ENCODE assay signal across 14 cellular contexts in genomic region chr17:3750926-3751325, GRCh38. TPM values are rescaled to one million over a fixed set of nuclear protein-coding genes. Genes with fewer than 3 reads are reported as not detected.
DNase-seq lines count a peak whose midpoint lies in the region; ATAC-seq and TF ChIP-seq lines count a peak whose summit lies in the region.
"Had no signal": no experiment of that assay in that cellular context is flagged by ENCODE, and none has a peak within 500 bp of the region (broad histone marks: within the 10 kb centered on the region; RNA-seq: fewer than 3 reads in every experiment).

No MANE protein-coding gene starts in this region.

- H3K4me1 ChIP-seq in esophagus muscularis mucosa, result peaks cover 8 to 11% (median 10%) of the 10 kb centered on the region in 4 donors
- H3K4me1 ChIP-seq: SJSA1 had no signal

- peaks cover 34% of the 10 kb centered on the region for H3K4me1 Mint-ChIP-seq in activated CD4-positive, alpha-beta T cell treated with anti-CD3 and anti-CD28 coated beads, Interleukin-2, amount 10 ng/mL, durations not matched to agents 24 days and 14 days
- H3K4me1 Mint-ChIP-seq in activated naive CD8-positive, alpha-beta T cell treated with anti-CD3 and anti-CD28 coated beads, Interleukin-2, amount 10 ng/mL, durations not matched to agents 7 days and 5 days, result peaks cover 23% of the 10 kb centered on the region

- 79% methylated on average over 8 of the region's 8 CpGs for WGBS in esophagus muscularis mucosa

- no peak for TF ChIP-seq POLR2A in esophagus muscularis mucosa (IDR thresholded peaks at IDR 0.05; ENCODE audit: low read depth)

- peak overlapping the region; percentile 67 for H3K4me3 Mint-ChIP-seq in activated CD4-positive, alpha-beta T cell treated with anti-CD3 and anti-CD28 coated beads, Interleukin-2, amount 10 ng/mL, durations not matched to agents 24 days and 14 days
- peak overlapping the region; percentile 79 for H3K4me3 Mint-ChIP-seq in activated naive CD8-positive, alpha-beta T cell treated with anti-CD3 and anti-CD28 coated beads, Interleukin-2, amount 10 ng/mL, durations not matched to agents 7 days and 5 days

- no peaks in the 10 kb centered on the region for H3K9me3 ChIP-seq in esophagus muscularis mucosa
- H3K9me3 ChIP-seq: SJSA1 had no signal

- ATAC-seq in activated naive CD8-positive, alpha-beta T cell treated with anti-CD3 and anti-CD28 coated beads, Interleukin-2, amount 10 ng/mL, durations not matched to agents 7 days and 5 days (ENCODE audit: low read depth), result peak; percentile 82
- ATAC-seq in stimulated activated naive CD8-positive, alpha-beta T cell treated with anti-CD3 and anti-CD28 coated beads, Interleukin-15, Interleukin-2, amounts not matched to agents 100 U/mL and 50 U/mL, for 24 hours, result peak; percentile 55
- ATAC-seq in GM18520 (IDR thresholded peaks at IDR 0.05; ENCODE audit: unreplicated experiment), result no peak

- DNase-seq in activated CD8-positive, alpha-beta memory T cell treated with anti-CD3 and anti-CD28 coated beads for 24 hours, result peak; percentile 78
- DNase-seq in activated CD8-positive, alpha-beta memory T cell treated with anti-CD3 and anti-CD28 coated beads, Interleukin-2, amount 50 U/mL, for 48 hours, result no peak
- peak; percentile 84 for DNase-seq in activated CD4-positive, alpha-beta T cell treated with anti-CD3 and anti-CD28 coated beads, Interleukin-2, amount 10 ng/mL, durations not matched to agents 24 days and 14 days
- peak; percentile 71 for DNase-seq in activated naive CD8-positive, alpha-beta T cell treated with anti-CD3 and anti-CD28 coated beads, Interleukin-2, amount 10 ng/mL, durations not matched to agents 7 days and 5 days
- peak; percentile 42 for DNase-seq in stimulated activated naive CD8-positive, alpha-beta T cell treated with anti-CD3 and anti-CD28 coated beads, Interleukin-15, Interleukin-2, amounts not matched to agents 100 U/mL and 50 U/mL, for 24 hours
- DNase-seq in HT-29 (ENCODE audit: low spot score) (no peak), esophagus muscularis mucosa (ENCODE audit: extremely low spot score) (no peak)
- DNase-seq: DMS53, erythroblast, mammary epithelial cell, NCI-H1105 had no signal

- no peak overlapping the region for H3K4me3 ChIP-seq in esophagus muscularis mucosa
- H3K4me3 ChIP-seq: SJSA1 had no signal

- no peak for TF ChIP-seq EP300 in esophagus muscularis mucosa (IDR thresholded peaks at IDR 0.05)

- no peaks in the 10 kb centered on the region for H3K9me3 Mint-ChIP-seq in activated CD4-positive, alpha-beta T cell treated with anti-CD3 and anti-CD28 coated beads, Interleukin-2, amount 10 ng/mL, durations not matched to agents 24 days and 14 days
- H3K9me3 Mint-ChIP-seq in activated naive CD8-positive, alpha-beta T cell treated with anti-CD3 and anti-CD28 coated beads, Interleukin-2, amount 10 ng/mL, durations not matched to agents 7 days and 5 days, result no peaks in the 10 kb centered on the region

- intact Hi-C loops in activated CD4-positive, alpha-beta T cell treated with anti-CD3 and anti-CD28 coated beads, Interleukin-2, amount 10 ng/mL, durations not matched to agents 24 days and 14 days (cut with micrococcal nuclease), result loop anchor here (1.0 kb wide), 1 partner anchor 12 kb away; no protein-coding TSS in a partner anchor
- intact Hi-C loops in esophagus muscularis mucosa (cut with DNase I), result no loop called here

- peaks cover 0 to 77% (median 11%) of the 10 kb centered on the region in 4 donors for H3K27me3 ChIP-seq in esophagus muscularis mucosa

- H3K27ac Mint-ChIP-seq in activated CD4-positive, alpha-beta T cell treated with anti-CD3 and anti-CD28 coated beads, Interleukin-2, amount 10 ng/mL, durations not matched to agents 24 days and 14 days, result peak overlapping the region; percentile 72
- H3K27ac Mint-ChIP-seq in activated naive CD8-positive, alpha-beta T cell treated with anti-CD3 and anti-CD28 coated beads, Interleukin-2, amount 10 ng/mL, durations not matched to agents 7 days and 5 days, result peak overlapping the region; percentile 83

- POLR2A ChIA-PET in activated naive CD8-positive, alpha-beta T cell treated with anti-CD3 and anti-CD28 coated beads, Interleukin-2, amount 10 ng/mL, durations not matched to agents 7 days and 5 days (lab: Charles Lee), result interaction anchor here (0.7 to 3.0 kb wide), 7 partner anchors 10 to 95 kb away, joined by 3 to 17 read pairs (median 3); partner anchors contain the start of gene NCBP3

- H3K36me3 ChIP-seq in esophagus muscularis mucosa, result no peaks in the 10 kb centered on the region
- H3K36me3 ChIP-seq: SJSA1 had no signal

- TF ChIP-seq CTCF in esophagus muscularis mucosa (IDR thresholded peaks at IDR 0.05), result no peak

- no peaks in the 10 kb centered on the region for H3K36me3 Mint-ChIP-seq in activated CD4-positive, alpha-beta T cell treated with anti-CD3 and anti-CD28 coated beads, Interleukin-2, amount 10 ng/mL, durations not matched to agents 24 days and 14 days (ENCODE audit: low read depth)
- H3K36me3 Mint-ChIP-seq in activated naive CD8-positive, alpha-beta T cell treated with anti-CD3 and anti-CD28 coated beads, Interleukin-2, amount 10 ng/mL, durations not matched to agents 7 days and 5 days, result no peaks in the 10 kb centered on the region

- no peaks in the 10 kb centered on the region for H3K27me3 Mint-ChIP-seq in activated CD4-positive, alpha-beta T cell treated with anti-CD3 and anti-CD28 coated beads, Interleukin-2, amount 10 ng/mL, durations not matched to agents 24 days and 14 days
- peaks cover 19% of the 10 kb centered on the region for H3K27me3 Mint-ChIP-seq in activated naive CD8-positive, alpha-beta T cell treated with anti-CD3 and anti-CD28 coated beads, Interleukin-2, amount 10 ng/mL, durations not matched to agents 7 days and 5 days

- H3K27ac ChIP-seq in esophagus muscularis mucosa (replicated peaks in 1 of 4), result no peak overlapping the region
- H3K27ac ChIP-seq: parathyroid adenoma, SJSA1 had no signal

RNA-seq across cellular contexts. Expression of gene HASPIN, which starts 27.2 kb away (rescaled TPM):
- total RNA-seq in activated CD4-positive, alpha-beta T cell treated with anti-CD3 and anti-CD28 coated beads, Interleukin-2, amount 10 ng/mL, durations not matched to agents 24 days and 14 days, result 25.1 and 25.3 TPM in 2 replicates
- 10 to 100 TPM; 17.5 to 21.4 TPM for total RNA-seq in activated naive CD8-positive, alpha-beta T cell treated with anti-CD3 and anti-CD28 coated beads, Interleukin-2, amount 10 ng/mL, durations not matched to agents 7 days and 5 days
- 13.1 and 17.1 TPM in 2 replicates for total RNA-seq in HT-29 (2014; rRNA removed; shearing (Covaris generic))
- under 1 TPM in 2 of 4 donors, not detected in 2; 0.13 to 0.23 TPM for total RNA-seq in esophagus muscularis mucosa

RNA-seq across cellular contexts. Expression of gene ITGAE, which starts 50.1 kb away (rescaled TPM):
- 31.1 and 33.9 TPM in 2 replicates for total RNA-seq in activated CD4-positive, alpha-beta T cell treated with anti-CD3 and anti-CD28 coated beads, Interleukin-2, amount 10 ng/mL, durations not matched to agents 24 days and 14 days
- total RNA-seq in activated naive CD8-positive, alpha-beta T cell treated with anti-CD3 and anti-CD28 coated beads, Interleukin-2, amount 10 ng/mL, durations not matched to agents 7 days and 5 days, result 10 to 100 TPM; 48.1 to 52.0 TPM
- total RNA-seq in HT-29 (2014; rRNA removed; shearing (Covaris generic)), result 16.7 and 22.0 TPM in 2 replicates
- total RNA-seq in esophagus muscularis mucosa, result 10 to 100 TPM; 16.1 to 29.5 (median 21.4) TPM

RNA-seq across cellular contexts. Expression of gene P2RX5, which starts 55.0 kb away (rescaled TPM):
- total RNA-seq in activated CD4-positive, alpha-beta T cell treated with anti-CD3 and anti-CD28 coated beads, Interleukin-2, amount 10 ng/mL, durations not matched to agents 24 days and 14 days, result 92.3 and 92.8 TPM in 2 replicates
- total RNA-seq in activated naive CD8-positive, alpha-beta T cell treated with anti-CD3 and anti-CD28 coated beads, Interleukin-2, amount 10 ng/mL, durations not matched to agents 7 days and 5 days, result 10 to 100 TPM; 17.2 to 19.0 TPM
- total RNA-seq in HT-29 (2014; rRNA removed; shearing (Covaris generic)), result 0.23 TPM in 1 of 2 replicates, not detected in the other
- total RNA-seq in esophagus muscularis mucosa, result 1 to 10 TPM in 2 of 4 donors, under 1 TPM in 2; 0.19 to 1.5 (median 1.0) TPM
- total RNA-seq: SJSA1 had no signal

Comparison
In these comparisons a context has a peak if more than half of its experiments do, and no peak if none do; other contexts are left out.
1. DNase-seq: peak in activated CD8-positive, alpha-beta memory T cell treated with anti-CD3 and anti-CD28 coated beads for 24 hours (single experiment), activated CD4-positive, alpha-beta T cell treated with anti-CD3 and anti-CD28 coated beads, Interleukin-2, amount 10 ng/mL, durations not matched to agents 24 days and 14 days (single experiment), activated naive CD8-positive, alpha-beta T cell treated with anti-CD3 and anti-CD28 coated beads, Interleukin-2, amount 10 ng/mL, durations not matched to agents 7 days and 5 days (single experiment) and stimulated activated naive CD8-positive, alpha-beta T cell treated with anti-CD3 and anti-CD28 coated beads, Interleukin-15, Interleukin-2, amounts not matched to agents 100 U/mL and 50 U/mL, for 24 hours (single experiment); none in activated CD8-positive, alpha-beta memory T cell treated with anti-CD3 and anti-CD28 coated beads, Interleukin-2, amount 50 U/mL, for 48 hours (single experiment), HT-29 (single experiment) and esophagus muscularis mucosa (single experiment).
2. RNA of gene HASPIN, which starts 27.2 kb away (total RNA-seq): 25.1 to 25.3 TPM in activated CD4-positive, alpha-beta T cell treated with anti-CD3 and anti-CD28 coated beads, Interleukin-2, amount 10 ng/mL, durations not matched to agents 24 days and 14 days, 17.5 to 21.4 TPM in activated naive CD8-positive, alpha-beta T cell treated with anti-CD3 and anti-CD28 coated beads, Interleukin-2, amount 10 ng/mL, durations not matched to agents 7 days and 5 days and 13.1 to 17.1 TPM in HT-29; 0.13 to 0.23 TPM in esophagus muscularis mucosa; every median in the first group is over 10 times any median in the second.
3. RNA of gene P2RX5, which starts 55.0 kb away (total RNA-seq): 92.3 to 92.8 TPM in activated CD4-positive, alpha-beta T cell treated with anti-CD3 and anti-CD28 coated beads, Interleukin-2, amount 10 ng/mL, durations not matched to agents 24 days and 14 days and 17.2 to 19.0 TPM in activated naive CD8-positive, alpha-beta T cell treated with anti-CD3 and anti-CD28 coated beads, Interleukin-2, amount 10 ng/mL, durations not matched to agents 7 days and 5 days; 0.19 to 1.5 TPM in esophagus muscularis mucosa and 0.23 TPM in HT-29; every median in the first group is over 4 times any median in the second.